Comparison of ENCODE assay signal across 8 cellular contexts in the genomic region with DNA sequence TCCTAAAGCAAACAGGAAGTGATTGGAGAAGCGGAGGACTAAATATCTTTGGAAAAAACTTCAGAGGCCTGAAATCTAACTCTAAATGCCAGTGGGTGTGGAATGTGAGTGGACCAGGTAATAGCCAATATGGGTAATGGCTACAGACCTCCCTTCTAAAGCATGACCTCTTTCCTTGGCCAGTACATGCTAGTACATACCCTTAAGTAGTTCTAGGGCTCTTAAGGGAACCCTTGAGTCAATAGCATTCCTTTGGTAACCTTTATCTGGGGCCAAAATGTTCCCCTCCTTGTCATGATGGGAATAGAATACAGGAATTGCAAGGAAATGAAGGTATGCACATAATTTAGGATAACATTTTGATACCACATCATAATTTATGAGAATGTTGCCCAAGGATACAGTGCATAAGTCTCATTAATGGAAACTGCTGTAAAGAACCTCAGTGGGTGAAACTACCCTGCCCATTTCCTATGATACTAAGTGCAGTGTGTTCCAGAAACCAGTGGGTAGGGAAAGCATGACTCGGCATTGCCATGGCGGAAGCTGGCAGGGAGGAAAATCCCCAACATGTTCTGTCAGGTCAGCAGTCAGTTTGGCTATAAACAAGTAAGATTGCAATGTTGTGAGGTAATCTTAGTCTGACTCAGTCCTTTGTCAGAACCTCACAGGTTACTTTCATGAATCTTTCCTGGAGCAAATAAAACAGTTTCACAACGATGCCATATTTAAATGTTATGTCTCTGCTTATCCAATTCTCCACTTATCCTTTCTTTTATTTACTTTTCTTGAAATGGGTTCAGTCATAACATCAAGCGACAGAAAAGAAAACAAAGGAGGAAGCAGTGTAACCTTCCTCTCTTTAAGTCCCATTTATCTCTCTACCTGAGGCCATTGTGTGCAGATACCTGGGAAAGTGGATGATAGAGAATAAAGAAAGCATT. TPM values are rescaled to one million over a fixed set of nuclear protein-coding genes. Genes with fewer than 3 reads are reported as not detected.
DNase-seq lines count a peak whose midpoint lies in the region; ATAC-seq and TF ChIP-seq lines count a peak whose summit lies in the region.

No MANE protein-coding gene starts in this region.

- H3K4me3 ChIP-seq in epithelial cell of esophagus (ENCODE audit: low read length): no peak overlapping the region
- no peak overlapping the region for H3K4me3 ChIP-seq in parathyroid adenoma (ENCODE audit: low read depth, low read length)

- ATAC-seq in GM18870 (IDR thresholded peaks at IDR 0.05; ENCODE audit: unreplicated experiment): peak; percentile 95
- peak; percentile 85 for ATAC-seq in HG03095 (IDR thresholded peaks at IDR 0.05; ENCODE audit: unreplicated experiment)

- peak overlapping the region; percentile 31 for H2AFZ ChIP-seq in parathyroid adenoma

- TF ChIP-seq CTCF in epithelial cell of esophagus (IDR thresholded peaks at IDR 0.05; ENCODE audit: insufficient read depth, low read depth, low read length, missing control alignments) (no peak), parathyroid adenoma (IDR thresholded peaks at IDR 0.05) (no peak)

- no peak overlapping the region for H3K27ac ChIP-seq in parathyroid adenoma

- no peaks in the 10 kb centered on the region for H3K9me3 ChIP-seq in parathyroid adenoma (ENCODE audit: control insufficient read depth, low read length)

- H3K36me3 ChIP-seq in parathyroid adenoma (ENCODE audit: control insufficient read depth, insufficient read depth, low read length): no peaks in the 10 kb centered on the region

- H3K4me2 ChIP-seq in parathyroid adenoma (ENCODE audit: low read length): no peak overlapping the region

- H3K9ac ChIP-seq in parathyroid adenoma: no peak overlapping the region

- DNase-seq in ACHN (peak; percentile 83), SK-MEL-5 (ENCODE audit: low read depth, low spot score) (peak; percentile 53), epithelial cell of esophagus (ENCODE audit: low read depth) (peak; percentile 100), G401 (ENCODE audit: low spot score) (no peak), NCI-H146 (lab: John Stamatoyannopoulos, UW) (no peak)

- H3K4me1 ChIP-seq in parathyroid adenoma: no peaks in the 10 kb centered on the region

- H3K79me2 ChIP-seq in parathyroid adenoma: no peaks in the 10 kb centered on the region

- in situ Hi-C loops in ACHN (cut with HindIII; ENCODE audit: low pct_ligation_motif_present, low pct_unique_long_range_greater_than_20kb, low sequenced_read_pairs): no loop called here
- in situ Hi-C loops in SK-MEL-5 (cut with HindIII; ENCODE audit: low pct_unique_long_range_greater_than_20kb, low sequenced_read_pairs): no loop called here
- in situ Hi-C loops in G401 (cut with HindIII; ENCODE audit: low sequenced_read_pairs): no loop called here

- no peaks in the 10 kb centered on the region for H3K27me3 ChIP-seq in parathyroid adenoma (ENCODE audit: control insufficient read depth, insufficient read depth, low read length)

RNA-seq across cellular contexts. Expression of gene RAP2B, which starts 23.5 kb away (rescaled TPM):
- 87.9 and 95.8 TPM in 2 replicates for total RNA-seq in SK-MEL-5 (2014; rRNA removed; shearing (Covaris generic))
- polyA plus RNA-seq in SK-MEL-5 (2015; cell fraction: cytosol; rRNA removed): 49.8 and 50.9 TPM in 2 replicates
- 37.9 and 44.5 TPM in 2 replicates for polyA plus RNA-seq in SK-MEL-5 (2015; cell fraction: nucleus; rRNA removed)
- total RNA-seq in G401 (2014; rRNA removed; shearing (Covaris generic)): 5.6 and 6.6 TPM in 2 replicates

Comparison
In these comparisons a context has a peak if more than half of its experiments do, and no peak if none do; other contexts are left out.
1. DNase-seq: peak in ACHN (single experiment), SK-MEL-5 (single experiment) and epithelial cell of esophagus (single experiment); none in G401 (single experiment) and NCI-H146 (single experiment).
2. RNA of gene RAP2B, which starts 23.5 kb away (total RNA-seq): 87.9 to 95.8 TPM in SK-MEL-5; 5.6 to 6.6 TPM in G401; every median in the first group is over 10 times any median in the second.